Comparison of ENCODE assay signal across 19 cellular contexts in genomic region chr11:109819410-109819809, GRCh38.
"Had no signal": no experiment of that assay in that cellular context is flagged by ENCODE, and none has a peak within 500 bp of the region (broad histone marks: within the 10 kb centered on the region; RNA-seq: fewer than 3 reads in every experiment).

No MANE protein-coding gene starts in this region.

- H3K4me1 ChIP-seq: adrenal gland, esophagus squamous epithelium, neural progenitor cell, prostate gland, tibial nerve had no signal

- H3K4me2 ChIP-seq: hepatocyte, neural progenitor cell had no signal

- H3K9ac ChIP-seq: neural progenitor cell had no signal

- DNase-seq: activated CD4-positive, alpha-beta T cell treated with anti-CD3 and anti-CD28 coated beads for 36 hours; activated CD4-positive, alpha-beta T cell treated with anti-CD3 and anti-CD28 coated beads, Interleukin-2, amount 50 U/mL, for 48 hours; activated gamma-delta T cell treated with Interleukin-2 at 50 U/mL for 16 hours; activated T-cell treated with anti-CD3 and anti-CD28 coated beads for 4 hours; adrenal gland; effector CD4-positive, alpha-beta T cell; esophagus squamous epithelium; islet precursor cell; right cardiac atrium; stimulated activated CD4-positive, alpha-beta T cell treated with anti-CD3 and anti-CD28 coated beads, Interleukin-15, amount 100 ng/mL, for 24 hours; stimulated activated CD4-positive, alpha-beta T cell treated with anti-CD3 and anti-CD28 coated beads, Interleukin-2, amount 100 ng/mL, for 48 hours had no signal

- H3K27ac ChIP-seq: adrenal gland, esophagus squamous epithelium, hepatocyte, neural progenitor cell, prostate gland, skin epidermis, tibial nerve had no signal

- H2AFZ ChIP-seq: hepatocyte, neural progenitor cell had no signal

- H3K36me3 ChIP-seq: adrenal gland, esophagus squamous epithelium, neural progenitor cell, prostate gland, tibial nerve had no signal

- H3K79me2 ChIP-seq: hepatocyte had no signal

- H3K4me3 ChIP-seq: adrenal gland, esophagus squamous epithelium, hepatocyte, neural progenitor cell, prostate gland, skin epidermis, tibial nerve had no signal

- ATAC-seq: activated CD4-positive, alpha-beta T cell treated with anti-CD3 and anti-CD28 coated beads for 36 hours; activated naive CD4-positive, alpha-beta T cell treated with anti-CD3 and anti-CD28 coated beads, Interleukin-2, amount 50 U/mL, for 72 hours; left lobe of liver; right cardiac atrium; WTC11 had no signal

- H3K27me3 ChIP-seq: adrenal gland, esophagus squamous epithelium, hepatocyte, neural progenitor cell, tibial nerve had no signal

- H3K9me3 ChIP-seq: adrenal gland, esophagus squamous epithelium, prostate gland, tibial nerve had no signal
